Comparison of ENCODE assay signal across 2 cellular contexts in the genomic region with DNA sequence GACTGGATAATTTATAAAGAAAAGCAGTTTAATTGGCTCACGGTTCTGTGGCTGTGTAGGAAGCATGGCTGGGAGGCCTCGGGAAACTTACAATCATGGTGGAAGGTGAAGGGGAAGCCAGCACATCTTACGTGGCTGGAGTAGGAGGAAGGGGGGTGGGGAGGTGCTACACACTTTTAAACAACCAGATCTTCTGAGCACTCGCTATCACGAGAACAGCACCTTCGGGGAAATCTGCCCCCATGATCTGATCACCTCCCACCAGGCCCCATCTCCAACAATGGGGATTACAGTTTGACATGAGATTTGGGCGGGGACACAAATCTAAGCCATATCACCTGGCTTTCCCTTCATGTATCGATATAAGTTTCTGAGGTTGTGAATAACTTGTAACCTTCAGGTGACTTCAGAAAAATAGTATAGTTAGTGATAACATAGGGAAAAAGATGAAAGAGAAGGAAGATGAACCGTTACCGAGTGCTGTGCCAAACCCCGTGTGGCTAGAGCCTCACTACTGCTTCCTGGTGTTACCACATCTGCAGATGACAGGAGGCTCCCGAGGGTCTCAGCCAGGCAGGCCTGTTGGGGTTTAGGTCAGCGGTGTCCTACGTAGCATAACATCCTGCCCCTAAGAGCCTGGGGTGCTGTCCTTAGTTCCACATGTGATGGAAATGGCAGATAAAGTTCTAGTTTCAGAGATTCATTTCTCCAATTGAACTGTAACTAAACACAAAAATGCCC.
TF ChIP-seq lines count a peak whose summit lies in the region.

No MANE protein-coding gene starts in this region.

TF ChIP-seq in SK-N-SH, 30 proteins besides CTCF, POLR2A, EP300 and RAD21 (continued from another document):
- TF ChIP-seq MAX (IDR thresholded peaks at IDR 0.05; ENCODE audit: low read depth) (no peak), YY1 (IDR thresholded peaks at IDR 0.05; ENCODE audit: low read depth) (no peak), ELF1 (IDR thresholded peaks at IDR 0.05) (no peak), RFX5 (IDR thresholded peaks at IDR 0.05; ENCODE audit: low read length) (no peak), FOSL2 (IDR thresholded peaks at IDR 0.05; ENCODE audit: borderline replicate concordance, low read depth) (no peak), EZH2phosphoT487 (IDR thresholded peaks at IDR 0.05; ENCODE audit: borderline replicate concordance, low read depth) (no peak), MEF2A (IDR thresholded peaks at IDR 0.05; ENCODE audit: borderline replicate concordance, low read depth) (no peak), RCOR1 (IDR thresholded peaks at IDR 0.05; ENCODE audit: low read length) (no peak), CHD2 (IDR thresholded peaks at IDR 0.05; ENCODE audit: low read length, partially characterized antibody) (no peak), GABPA (IDR thresholded peaks at IDR 0.05; ENCODE audit: low read depth) (no peak), TCF12 (IDR thresholded peaks at IDR 0.05) (no peak), RXRA (IDR thresholded peaks at IDR 0.05; ENCODE audit: borderline replicate concordance, low read depth) (no peak), JUND (IDR thresholded peaks at IDR 0.05) (no peak), NRF1 (IDR thresholded peaks at IDR 0.05; ENCODE audit: low read depth, low read length) (no peak), POLR2AphosphoS5 (IDR thresholded peaks at IDR 0.05; ENCODE audit: low read depth, low read length) (no peak), SIN3A (IDR thresholded peaks at IDR 0.05; ENCODE audit: borderline replicate concordance, low read depth, low read length) (no peak), TEAD4 (IDR thresholded peaks at IDR 0.05; ENCODE audit: borderline replicate concordance, insufficient read depth) (no peak)
- TF ChIP-seq, protein P1, sequence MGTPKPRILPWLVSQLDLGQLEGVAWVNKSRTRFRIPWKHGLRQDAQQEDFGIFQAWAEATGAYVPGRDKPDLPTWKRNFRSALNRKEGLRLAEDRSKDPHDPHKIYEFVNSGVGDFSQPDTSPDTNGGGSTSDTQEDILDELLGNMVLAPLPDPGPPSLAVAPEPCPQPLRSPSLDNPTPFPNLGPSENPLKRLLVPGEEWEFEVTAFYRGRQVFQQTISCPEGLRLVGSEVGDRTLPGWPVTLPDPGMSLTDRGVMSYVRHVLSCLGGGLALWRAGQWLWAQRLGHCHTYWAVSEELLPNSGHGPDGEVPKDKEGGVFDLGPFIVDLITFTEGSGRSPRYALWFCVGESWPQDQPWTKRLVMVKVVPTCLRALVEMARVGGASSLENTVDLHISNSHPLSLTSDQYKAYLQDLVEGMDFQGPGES (IDR thresholded peaks at IDR 0.05; ENCODE audit: low read depth, low read length): no peak

TF ChIP-seq in SK-N-SH treated with all-trans-retinoic acid at 6 μM for 48 hours, 23 proteins besides CTCF, POLR2A, EP300 and RAD21:
- TF ChIP-seq, protein P2, sequence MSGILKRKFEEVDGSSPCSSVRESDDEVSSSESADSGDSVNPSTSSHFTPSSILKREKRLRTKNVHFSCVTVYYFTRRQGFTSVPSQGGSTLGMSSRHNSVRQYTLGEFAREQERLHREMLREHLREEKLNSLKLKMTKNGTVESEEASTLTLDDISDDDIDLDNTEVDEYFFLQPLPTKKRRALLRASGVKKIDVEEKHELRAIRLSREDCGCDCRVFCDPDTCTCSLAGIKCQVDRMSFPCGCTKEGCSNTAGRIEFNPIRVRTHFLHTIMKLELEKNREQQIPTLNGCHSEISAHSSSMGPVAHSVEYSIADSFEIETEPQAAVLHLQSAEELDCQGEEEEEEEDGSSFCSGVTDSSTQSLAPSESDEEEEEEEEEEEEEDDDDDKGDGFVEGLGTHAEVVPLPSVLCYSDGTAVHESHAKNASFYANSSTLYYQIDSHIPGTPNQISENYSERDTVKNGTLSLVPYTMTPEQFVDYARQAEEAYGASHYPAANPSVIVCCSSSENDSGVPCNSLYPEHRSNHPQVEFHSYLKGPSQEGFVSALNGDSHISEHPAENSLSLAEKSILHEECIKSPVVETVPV (CRISPR knock-in tag; IDR thresholded peaks at IDR 0.05): no peak
- TF ChIP-seq POU6F1 (CRISPR knock-in tag; IDR thresholded peaks at IDR 0.05; ENCODE audit: borderline replicate concordance, low read depth) (no peak), ZNF70 (CRISPR knock-in tag; IDR thresholded peaks at IDR 0.05) (no peak), RARB (CRISPR knock-in tag; IDR thresholded peaks at IDR 0.05) (no peak), TOX (CRISPR knock-in tag; IDR thresholded peaks at IDR 0.05; ENCODE audit: borderline replicate concordance) (no peak), PPARA (CRISPR knock-in tag; IDR thresholded peaks at IDR 0.05; ENCODE audit: borderline replicate concordance) (no peak)
